ENCODE assay signal across 8 cellular contexts in the genomic region with DNA sequence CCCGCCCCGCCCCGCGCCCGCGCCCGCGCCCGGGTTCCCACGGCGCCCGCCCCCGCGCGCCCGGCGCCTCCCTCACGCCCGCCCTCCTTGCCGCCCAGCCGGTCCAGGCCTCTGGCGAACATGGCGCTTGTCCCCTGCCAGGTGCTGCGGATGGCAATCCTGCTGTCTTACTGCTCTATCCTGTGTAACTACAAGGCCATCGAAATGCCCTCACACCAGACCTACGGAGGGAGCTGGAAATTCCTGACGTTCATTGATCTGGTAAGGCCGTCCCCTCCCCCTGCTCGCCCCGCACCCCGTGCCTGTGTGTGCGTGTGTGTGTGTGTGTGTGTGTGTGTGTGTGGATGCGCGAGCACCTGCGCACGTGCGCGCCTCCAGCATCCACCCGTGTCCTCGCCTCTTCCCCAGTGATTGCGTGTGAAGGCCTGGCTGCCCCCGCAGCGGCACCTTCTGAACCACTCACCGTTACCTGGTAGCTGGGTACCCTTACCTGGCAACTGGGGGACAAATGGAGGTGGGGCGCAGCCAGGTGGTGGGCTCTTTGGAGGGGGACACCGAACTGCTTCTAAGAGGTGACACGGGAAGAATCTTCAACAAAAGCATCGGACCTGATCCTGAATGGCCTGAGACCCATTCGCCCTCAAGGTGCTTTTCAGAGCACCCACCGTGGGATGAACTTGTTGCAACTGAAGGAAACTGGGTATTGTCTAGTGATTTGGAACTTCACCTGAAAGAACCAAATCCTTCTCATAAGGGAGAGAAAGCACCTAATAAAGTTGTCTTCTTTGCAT. TPM values are rescaled to one million over a fixed set of nuclear protein-coding genes. Genes with fewer than 3 reads are reported as not detected.
DNase-seq lines count a peak whose midpoint lies in the region; ATAC-seq and TF ChIP-seq lines count a peak whose summit lies in the region.

A gene with protein sequence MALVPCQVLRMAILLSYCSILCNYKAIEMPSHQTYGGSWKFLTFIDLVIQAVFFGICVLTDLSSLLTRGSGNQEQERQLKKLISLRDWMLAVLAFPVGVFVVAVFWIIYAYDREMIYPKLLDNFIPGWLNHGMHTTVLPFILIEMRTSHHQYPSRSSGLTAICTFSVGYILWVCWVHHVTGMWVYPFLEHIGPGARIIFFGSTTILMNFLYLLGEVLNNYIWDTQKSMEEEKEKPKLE (plus strand): TSS at position 84 of the 791 bp plus-strand sequence. CDS start 37 bp downstream, at position 121.

- H3K4me3 ChIP-seq in fibroblast of the aortic adventitia (ENCODE audit: low read depth, low read length), result peak within 1 kb of the TSS; percentile 80
- peak within 1 kb of the TSS; percentile 68 for H3K4me3 ChIP-seq in suprapubic skin

- TF ChIP-seq EP300 in suprapubic skin (IDR thresholded peaks at IDR 0.05), result no peak

- 28% methylated on average over 8 of the region's 50 CpGs for WGBS in suprapubic skin

- no peaks in the 10 kb centered on the region for H3K9me3 Mint-ChIP-seq in activated T-helper 17 cell treated with anti-CD3 and anti-CD28 coated beads, Interleukin-2, amount 50 U/mL, for 72 hours

- TF ChIP-seq CTCF in fibroblast of the aortic adventitia (IDR thresholded peaks at IDR 0.05; ENCODE audit: insufficient read depth, low read length) (no peak), suprapubic skin (IDR thresholded peaks at IDR 0.05) (no peak)

- TF ChIP-seq POLR2A in suprapubic skin (IDR thresholded peaks at IDR 0.05), result no peak

- H3K36me3 ChIP-seq in suprapubic skin, result no peaks in the 10 kb centered on the region

- H3K4me3 Mint-ChIP-seq in activated T-helper 17 cell treated with anti-CD3 and anti-CD28 coated beads, Interleukin-2, amount 50 U/mL, for 72 hours, result peak within 1 kb of the TSS; percentile 89

- H3K27ac ChIP-seq in suprapubic skin, result peak within 1 kb of the TSS; percentile 89

- peaks cover 18% of the 10 kb centered on the region for H3K4me1 ChIP-seq in suprapubic skin

- no peaks in the 10 kb centered on the region for H3K9me3 ChIP-seq in suprapubic skin

- H3K27ac Mint-ChIP-seq in activated T-helper 17 cell treated with anti-CD3 and anti-CD28 coated beads, Interleukin-2, amount 50 U/mL, for 72 hours, result peak within 1 kb of the TSS; percentile 91

- DNase-seq in NCI-H82 (lab: John Stamatoyannopoulos, UW) (peak; percentile 73), NCI-H82 treated with DMSO at 0.1 percent for 48 hours (lab: John Stamatoyannopoulos, UW; ENCODE audit: unreplicated experiment) (no peak), NCI-H748 (lab: John Stamatoyannopoulos, UW; ENCODE audit: unreplicated experiment) (peak; percentile 71), fibroblast of the aortic adventitia (ENCODE audit: low read depth) (peak; percentile 57), occipital lobe (lab: John Stamatoyannopoulos, UW) (peak; percentile 82), suprapubic skin (ENCODE audit: low spot score in 2 of 2) (peak; percentile 80 to 84)

- peaks cover 9% of the 10 kb centered on the region for H3K4me1 Mint-ChIP-seq in activated T-helper 17 cell treated with anti-CD3 and anti-CD28 coated beads, Interleukin-2, amount 50 U/mL, for 72 hours

- ATAC-seq in HG03039 (IDR thresholded peaks at IDR 0.05; ENCODE audit: unreplicated experiment), result peak; percentile 60
- ATAC-seq in activated T-helper 17 cell treated with anti-CD3 and anti-CD28 coated beads, Interleukin-2, amount 50 U/mL, for 72 hours (replicated peaks), result peak; percentile 66

- H3K36me3 Mint-ChIP-seq in activated T-helper 17 cell treated with anti-CD3 and anti-CD28 coated beads, Interleukin-2, amount 50 U/mL, for 72 hours (ENCODE audit: low read depth), result peaks cover 9% of the 10 kb centered on the region

- no peaks in the 10 kb centered on the region for H3K27me3 Mint-ChIP-seq in activated T-helper 17 cell treated with anti-CD3 and anti-CD28 coated beads, Interleukin-2, amount 50 U/mL, for 72 hours

- H3K27me3 ChIP-seq in suprapubic skin, result no peaks in the 10 kb centered on the region

RNA-seq across cellular contexts. Expression of the gene that starts here (rescaled TPM):
- 10 to 100 TPM; 12.0 to 18.1 TPM for total RNA-seq in activated T-helper 17 cell treated with anti-CD3 and anti-CD28 coated beads, Interleukin-2, amount 50 U/mL, for 72 hours
- total RNA-seq in fibroblast of the aortic adventitia (ENCODE audit: low replicate concordance) (28.0 and 48.7 TPM in 2 replicates), occipital lobe (35.7 TPM), suprapubic skin (10 to 100 TPM; 14.5 to 22.1 (median 19.7) TPM)
